In the genomic region with DNA sequence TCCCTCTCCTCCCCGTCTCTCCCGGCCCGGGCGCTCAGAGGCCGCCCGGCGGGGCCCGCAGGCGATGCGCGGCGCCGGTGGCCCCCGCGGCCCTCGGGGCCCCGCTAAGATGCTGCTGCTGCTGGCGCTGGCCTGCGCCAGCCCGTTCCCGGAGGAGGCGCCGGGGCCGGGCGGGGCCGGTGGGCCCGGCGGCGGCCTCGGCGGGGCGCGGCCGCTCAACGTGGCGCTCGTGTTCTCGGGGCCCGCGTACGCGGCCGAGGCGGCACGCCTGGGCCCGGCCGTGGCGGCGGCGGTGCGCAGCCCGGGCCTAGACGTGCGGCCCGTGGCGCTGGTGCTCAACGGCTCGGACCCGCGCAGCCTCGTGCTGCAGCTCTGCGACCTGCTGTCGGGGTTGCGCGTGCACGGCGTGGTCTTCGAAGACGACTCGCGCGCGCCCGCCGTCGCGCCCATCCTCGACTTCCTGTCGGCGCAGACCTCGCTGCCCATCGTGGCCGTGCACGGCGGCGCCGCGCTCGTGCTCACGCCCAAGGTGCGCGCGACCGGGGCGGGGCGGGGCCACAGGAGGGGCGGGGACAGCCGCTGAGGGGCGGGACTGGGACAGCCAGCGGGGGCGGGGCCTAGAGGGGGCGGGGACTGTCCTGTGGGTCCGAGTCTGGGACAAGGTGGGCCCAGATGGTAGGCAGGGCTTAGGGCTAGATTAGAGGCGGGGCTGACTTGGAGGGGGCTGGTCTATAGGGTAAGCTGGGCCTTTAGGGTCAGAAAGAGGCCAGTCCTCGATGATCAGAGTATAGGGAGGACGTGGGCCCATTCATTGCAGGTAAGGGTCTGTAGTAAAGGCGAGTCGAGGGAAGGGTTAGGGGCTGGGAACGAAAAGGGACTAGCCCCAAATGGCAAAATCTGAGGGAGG, we compare ENCODE assay signal across 9 cellular contexts. TPM values are rescaled to one million over a fixed set of nuclear protein-coding genes. Genes with fewer than 3 reads are reported as not detected.
DNase-seq lines count a peak whose midpoint lies in the region; ATAC-seq and TF ChIP-seq lines count a peak whose summit lies in the region.
"Had no signal": no experiment of that assay in that cellular context is flagged by ENCODE, and none has a peak within 500 bp of the region (broad histone marks: within the 10 kb centered on the region; RNA-seq: fewer than 3 reads in every experiment).

No MANE protein-coding gene starts in this region.

- WGBS in ovary, 3 donors: 5 to 10% (median 9%) methylated on average over 62 to 109 of the region's 109 CpGs
- WGBS in tibial nerve, 2 donors: 11 to 17% methylated on average over 47 to 64 of the region's 109 CpGs

- intact Hi-C loops in Panc1 (cut with micrococcal nuclease; ENCODE audit: unreplicated experiment): no loop called here
- intact Hi-C loops in ovary (cut with DNase I): no loop called here

- H3K36me3 ChIP-seq in Panc1 (ENCODE audit: control insufficient read depth, insufficient read depth, low read length): no peaks in the 10 kb centered on the region; the same call in 1 of the 2 replicates
- no peaks in the 10 kb centered on the region for H3K36me3 ChIP-seq in ovary
- H3K36me3 ChIP-seq in tibial nerve: no peaks in the 10 kb centered on the region
- H3K36me3 ChIP-seq in WERI-Rb-1: peaks cover 3% of the 10 kb centered on the region; the same call in 1 of the 2 replicates

- H3K27ac ChIP-seq in Panc1 (ENCODE audit: low read length) (peak overlapping the region; percentile 88), ovary (no peak overlapping the region), tibial nerve (peak overlapping the region in 2 of 4 donors; percentile 63 to 78), WERI-Rb-1 (no peak overlapping the region)

- ATAC-seq in GM18505 (IDR thresholded peaks at IDR 0.05; ENCODE audit: unreplicated experiment): no peak
- ATAC-seq in HG03521 (IDR thresholded peaks at IDR 0.05; ENCODE audit: unreplicated experiment): peak; percentile 61
- ATAC-seq in Panc1: peak; percentile 76

- H3K9me3 ChIP-seq in Panc1 (ENCODE audit: control insufficient read depth, insufficient read depth, low read depth, low read length) (no peaks in the 10 kb centered on the region), ovary (no peaks in the 10 kb centered on the region), tibial nerve (no peaks in the 10 kb centered on the region), WERI-Rb-1 (ENCODE audit: severe bottlenecking) (no peaks in the 10 kb centered on the region)

- TF ChIP-seq CTCF in Panc1 (IDR thresholded peaks at IDR 0.05) (no peak), fibroblast of villous mesenchyme (IDR thresholded peaks at IDR 0.05; ENCODE audit: insufficient read depth, low read depth, low read length) (no peak), ovary (IDR thresholded peaks at IDR 0.05) (no peak), tibial nerve (IDR thresholded peaks at IDR 0.05) (no peak), WERI-Rb-1 (IDR thresholded peaks at IDR 0.05; ENCODE audit: low read depth, low read length) (no peak)

- CTCF ChIA-PET in Panc1 (lab: Charles Lee): no interaction called here

- no peak for DNase-seq in Panc1 (ENCODE audit: low read depth, low spot score)
- DNase-seq in activated T-helper 1 cell treated with anti-CD3 and anti-CD28 coated beads, Interleukin-2, amount 50 U/mL, for 16 hours (ENCODE audit: low read depth in 1 of 2, low spot score in 1 of 2): peak; percentile 78 to 81
- DNase-seq in fibroblast of villous mesenchyme (ENCODE audit: low read depth): peak; percentile 93
- DNase-seq in ovary: peak; percentile 46 to 78 (median 58)
- DNase-seq in tibial nerve (ENCODE audit: low spot score in 2 of 2): peak; percentile 47 to 62
- DNase-seq in WERI-Rb-1: no peak

- POLR2A ChIA-PET in Panc1 (lab: Charles Lee): no interaction called here

- TF ChIP-seq POLR2A in GM18505 (IDR thresholded peaks at IDR 0.05; ENCODE audit: borderline replicate concordance, extremely low read depth, insufficient read depth, insufficient read length): peak; percentile 52
- TF ChIP-seq POLR2A in ovary (IDR thresholded peaks at IDR 0.05): no peak
- TF ChIP-seq POLR2A in tibial nerve (IDR thresholded peaks at IDR 0.05): no peak

- in situ Hi-C loops in Panc1 (cut with HindIII; ENCODE audit: low pct_unique_long_range_greater_than_20kb, low sequenced_read_pairs): no loop called here

- no peaks in the 10 kb centered on the region for H3K27me3 ChIP-seq in Panc1 (ENCODE audit: control insufficient read depth, insufficient read depth, low read length)
- peaks cover 2% of the 10 kb centered on the region for H3K27me3 ChIP-seq in ovary
- peaks cover 2 to 45% of the 10 kb centered on the region in 2 donors for H3K27me3 ChIP-seq in tibial nerve
- no peaks in the 10 kb centered on the region for H3K27me3 ChIP-seq in WERI-Rb-1 (ENCODE audit: insufficient read depth, low read depth, severe bottlenecking)

- H3K4me1 ChIP-seq in Panc1 (ENCODE audit: control insufficient read depth, insufficient read depth, low read length) (peaks cover 23% of the 10 kb centered on the region), ovary (ENCODE audit: insufficient read depth) (peaks cover 5% of the 10 kb centered on the region), tibial nerve (peaks cover 0 to 52% (median 11%) of the 10 kb centered on the region in 4 donors)

- no TSS peak for BruUV-seq in Panc1 (replicated peaks; lab: Mats Ljungman, UMichigan)

- TF ChIP-seq EP300 in ovary (IDR thresholded peaks at IDR 0.05): no peak
- no peak for TF ChIP-seq EP300 in tibial nerve (IDR thresholded peaks at IDR 0.05)

- peak overlapping the region; percentile 41 to 62 for H3K4me3 ChIP-seq in Panc1 (ENCODE audit: low read depth in 2 of 2, low read length in 2 of 2)
- H3K4me3 ChIP-seq in fibroblast of villous mesenchyme (ENCODE audit: low read depth, low read length): peak overlapping the region; percentile 72
- H3K4me3 ChIP-seq in ovary: peak overlapping the region; percentile 5
- peak overlapping the region in 3 of 4 donors; percentile 30 to 51 (median 32) for H3K4me3 ChIP-seq in tibial nerve
- no peak overlapping the region for H3K4me3 ChIP-seq in WERI-Rb-1 (ENCODE audit: low read depth, low read length)

RNA-seq across cellular contexts. Expression of a gene that starts 5.1 kb away (rescaled TPM):
- 6.2 TPM for total RNA-seq in Panc1 (2021; ENCODE audit: unreplicated experiment)
- 8.3 TPM for polyA plus RNA-seq in Panc1 (2012; ENCODE audit: insufficient read length)
- 0.86 and 1.9 TPM in 2 replicates for total RNA-seq in fibroblast of villous mesenchyme
- total RNA-seq in ovary: under 1 TPM in 6 of 7 donors, not detected in 1; 0.10 to 0.32 (median 0.18) TPM
- polyA plus RNA-seq in ovary: under 1 TPM; 0.12 TPM
- total RNA-seq in tibial nerve: under 1 TPM; 0.42 to 0.90 (median 0.51) TPM

RNA-seq across cellular contexts. Expression of a gene that starts 7.2 kb away (rescaled TPM):
- total RNA-seq in Panc1 (2021; ENCODE audit: unreplicated experiment): 111 TPM
- 113 TPM for polyA plus RNA-seq in Panc1 (2012; ENCODE audit: insufficient read length)
- 72.2 and 111 TPM in 2 replicates for total RNA-seq in fibroblast of villous mesenchyme
- 100 to 1,000 TPM in 6 of 7 donors, 10 to 100 TPM in 1; 94.0 to 202 (median 170) TPM for total RNA-seq in ovary
- polyA plus RNA-seq in ovary: 100 to 1,000 TPM; 180 to 333 TPM
- 10 to 100 TPM; 51.3 to 78.6 (median 65.8) TPM for total RNA-seq in tibial nerve

RNA-seq across cellular contexts. Expression of a gene that starts 34.4 kb away (rescaled TPM):
- total RNA-seq in Panc1 (2021; ENCODE audit: unreplicated experiment): 0.39 TPM
- 1.0 TPM for polyA plus RNA-seq in Panc1 (2012; ENCODE audit: insufficient read length)
- not detected in 2 replicates for total RNA-seq in fibroblast of villous mesenchyme
- total RNA-seq in ovary: not detected
- polyA plus RNA-seq in ovary: not detected
- not detected for total RNA-seq in tibial nerve
- total RNA-seq: pulmonary artery endothelial cell had no signal

RNA-seq across cellular contexts. Expression of a gene that starts 34.8 kb away (rescaled TPM):
- 6.6 TPM for total RNA-seq in Panc1 (2021; ENCODE audit: unreplicated experiment)
- 6.2 TPM for polyA plus RNA-seq in Panc1 (2012; ENCODE audit: insufficient read length)
- 2.9 and 3.0 TPM in 2 replicates for total RNA-seq in fibroblast of villous mesenchyme
- total RNA-seq in ovary: 1 to 10 TPM; 3.3 to 9.7 (median 7.7) TPM
- 1 to 10 TPM; 4.1 to 6.0 TPM for polyA plus RNA-seq in ovary
- 10 to 100 TPM in 2 of 4 donors, 1 to 10 TPM in 2; 8.3 to 14.4 (median 10.2) TPM for total RNA-seq in tibial nerve

RNA-seq across cellular contexts. Expression of a gene that starts 47.2 kb away (rescaled TPM):
- total RNA-seq in Panc1 (2021; ENCODE audit: unreplicated experiment) (56.7 TPM), fibroblast of villous mesenchyme (25.1 and 38.4 TPM in 2 replicates), ovary (10 to 100 TPM; 16.5 to 41.9 (median 32.5) TPM), tibial nerve (10 to 100 TPM; 15.1 to 33.1 (median 29.7) TPM)
- polyA plus RNA-seq in Panc1 (2012; ENCODE audit: insufficient read length): 41.4 TPM
- polyA plus RNA-seq in ovary: 10 to 100 TPM in 1 of 2 donors, 1 to 10 TPM in 1; 9.5 to 14.8 TPM

Comparison
In these comparisons a context has a peak if more than half of its experiments do, and no peak if none do; other contexts are left out.
1. DNase-seq: peak in activated T-helper 1 cell treated with anti-CD3 and anti-CD28 coated beads, Interleukin-2, amount 50 U/mL, for 16 hours (2 of 2), fibroblast of villous mesenchyme (single experiment), ovary (5 of 5) and tibial nerve (2 of 2); none in Panc1 (single experiment) and WERI-Rb-1 (single experiment).